In genomic region chrX:148459343-148459742, GRCh38 we compare ENCODE assay signal across 15 cellular contexts. TPM values are rescaled to one million over a fixed set of nuclear protein-coding genes. Genes with fewer than 3 reads are reported as not detected.
DNase-seq lines count a peak whose midpoint lies in the region; ATAC-seq and TF ChIP-seq lines count a peak whose summit lies in the region.
"Had no signal": no experiment of that assay in that cellular context is flagged by ENCODE, and none has a peak within 500 bp of the region (broad histone marks: within the 10 kb centered on the region; RNA-seq: fewer than 3 reads in every experiment).

No MANE protein-coding gene starts in this region.

- no peaks in the 10 kb centered on the region for H3K4me1 ChIP-seq in right cardiac atrium (ENCODE audit: control insufficient read depth, insufficient read depth, low read length)
- H3K4me1 ChIP-seq: gastroesophageal sphincter had no signal

- H3K9me3 ChIP-seq in right cardiac atrium (ENCODE audit: control insufficient read depth, low read length) = no peaks in the 10 kb centered on the region
- H3K9me3 ChIP-seq: gastroesophageal sphincter had no signal

- POLR2A ChIA-PET in GM10248 (lab: Yijun Ruan, JAX) = no interaction called here

- CTCF ChIA-PET in GM10248 (lab: Yijun Ruan, JAX) = no interaction called here

- no peak overlapping the region for H3K4me3 ChIP-seq in right cardiac atrium (ENCODE audit: low read length)
- H3K4me3 ChIP-seq: gastroesophageal sphincter had no signal

- H3K27me3 ChIP-seq in right cardiac atrium (ENCODE audit: control insufficient read depth, insufficient read depth) = no peaks in the 10 kb centered on the region
- H3K27me3 ChIP-seq: gastroesophageal sphincter had no signal

- intact Hi-C loops in right cardiac atrium (cut with DNase I) = no loop called here

- no peaks in the 10 kb centered on the region for H3K36me3 Mint-ChIP-seq in stimulated activated effector memory CD8-positive, alpha-beta T cell treated with anti-CD3 and anti-CD28 coated beads, Interleukin-12 subunit alpha, Interleukin-12 subunit beta, amount 100 ng/mL, for 72 hours

- no peak overlapping the region for H3K27ac Mint-ChIP-seq in stimulated activated effector memory CD8-positive, alpha-beta T cell treated with anti-CD3 and anti-CD28 coated beads, Interleukin-12 subunit alpha, Interleukin-12 subunit beta, amount 100 ng/mL, for 72 hours

- WGBS in right cardiac atrium = 61% methylated on average over 4 of the region's 4 CpGs

- H3K4me1 Mint-ChIP-seq in stimulated activated effector memory CD8-positive, alpha-beta T cell treated with anti-CD3 and anti-CD28 coated beads, Interleukin-12 subunit alpha, Interleukin-12 subunit beta, amount 100 ng/mL, for 72 hours = no peaks in the 10 kb centered on the region

- peak; percentile 96 for ATAC-seq in GM19395 (IDR thresholded peaks at IDR 0.05; ENCODE audit: unreplicated experiment)
- peak; percentile 89 for ATAC-seq in HG02840 (IDR thresholded peaks at IDR 0.05; ENCODE audit: low FRiP score, unreplicated experiment)
- ATAC-seq in HG03520 (IDR thresholded peaks at IDR 0.05; ENCODE audit: unreplicated experiment) = peak; percentile 93
- ATAC-seq in right cardiac atrium = no peak
- no peak for ATAC-seq in stimulated activated effector memory CD8-positive, alpha-beta T cell treated with anti-CD3 and anti-CD28 coated beads, Interleukin-12 subunit alpha, Interleukin-12 subunit beta, amount 100 ng/mL, for 72 hours
- ATAC-seq: activated CD4-positive, CD25-positive, alpha-beta regulatory T cell treated with anti-CD3 and anti-CD28 coated beads, Interleukin-2, amount 50 U/mL, for 24 hours; gastroesophageal sphincter had no signal

- H3K4me3 Mint-ChIP-seq in stimulated activated effector memory CD8-positive, alpha-beta T cell treated with anti-CD3 and anti-CD28 coated beads, Interleukin-12 subunit alpha, Interleukin-12 subunit beta, amount 100 ng/mL, for 72 hours = no peak overlapping the region

- no peaks in the 10 kb centered on the region for H3K9me3 Mint-ChIP-seq in stimulated activated effector memory CD8-positive, alpha-beta T cell treated with anti-CD3 and anti-CD28 coated beads, Interleukin-12 subunit alpha, Interleukin-12 subunit beta, amount 100 ng/mL, for 72 hours

- TF ChIP-seq CTCF in GM10248 (IDR thresholded peaks at IDR 0.05; ENCODE audit: control extremely low read depth, extremely low read depth, low read depth, missing control alignments) = no peak

- DNase-seq in GM10248 (ENCODE audit: extremely low spot score) (peak; percentile 3), right cardiac atrium (no peak), DMS53 (lab: John Stamatoyannopoulos, UW) (no peak)
- DNase-seq in activated CD4-positive, alpha-beta T cell treated with anti-CD3 and anti-CD28 coated beads for 48 hours = no peak
- DNase-seq in stimulated activated effector memory CD8-positive, alpha-beta T cell treated with anti-CD3 and anti-CD28 coated beads, Interleukin-12 subunit alpha, Interleukin-12 subunit beta, amount 100 ng/mL, for 72 hours (ENCODE audit: low spot score in 2 of 2) = no peak
- DNase-seq: activated naive CD4-positive, alpha-beta T cell; cortex of kidney; GDM1; mesenchymal stem cell; NCI-H1694 had no signal

- H3K27ac ChIP-seq in right cardiac atrium (ENCODE audit: low read length) = no peak overlapping the region
- H3K27ac ChIP-seq: gastroesophageal sphincter had no signal

RNA-seq across cellular contexts. Expression of gene AFF2, which starts 41.1 kb away (rescaled TPM):
- total RNA-seq in right cardiac atrium = 1 to 10 TPM; 1.3 to 3.1 (median 2.5) TPM
- polyA plus RNA-seq in right cardiac atrium = 1.00 TPM

Comparison
In these comparisons a context has a peak if more than half of its experiments do, and no peak if none do; other contexts are left out.
1. ATAC-seq: peak in GM19395 (single experiment), HG02840 (single experiment) and HG03520 (single experiment); none in right cardiac atrium (0 of 2) and stimulated activated effector memory CD8-positive, alpha-beta T cell treated with anti-CD3 and anti-CD28 coated beads, Interleukin-12 subunit alpha, Interleukin-12 subunit beta, amount 100 ng/mL, for 72 hours (single experiment).